In genomic region chr21:45072963-45073300, GRCh38 we compare ENCODE assay signal across 12 cellular contexts. TPM values are rescaled to one million over a fixed set of nuclear protein-coding genes. Genes with fewer than 3 reads are reported as not detected.
DNase-seq lines count a peak whose midpoint lies in the region; ATAC-seq and TF ChIP-seq lines count a peak whose summit lies in the region.
"Had no signal": no experiment of that assay in that cellular context is flagged by ENCODE, and none has a peak within 500 bp of the region (broad histone marks: within the 10 kb centered on the region; RNA-seq: fewer than 3 reads in every experiment).

No MANE protein-coding gene starts in this region.

- no peak overlapping the region for H3K27ac ChIP-seq in smooth muscle cell (ENCODE audit: low read depth)
- H3K27ac ChIP-seq: thyroid gland had no signal

- H4K20me1 ChIP-seq in smooth muscle cell (ENCODE audit: low read depth) = peaks cover 21% of the 10 kb centered on the region

- H3K4me1 ChIP-seq in smooth muscle cell (ENCODE audit: low read depth) = no peaks in the 10 kb centered on the region

- peaks cover 7% of the 10 kb centered on the region for H3K36me3 Mint-ChIP-seq in activated CD8-positive, alpha-beta T cell treated with anti-CD3 and anti-CD28 coated beads, Interleukin-2, amount 10 ng/mL, durations not matched to agents 7 days and 5 days (ENCODE audit: low read depth)
- peaks cover 3% of the 10 kb centered on the region for H3K36me3 Mint-ChIP-seq in activated CD8-positive, alpha-beta T cell treated with anti-CD3 and anti-CD28 coated beads for 36 hours (ENCODE audit: low read depth)
- H3K36me3 Mint-ChIP-seq in IgD-negative memory B cell = no peaks in the 10 kb centered on the region

- ATAC-seq in activated CD8-positive, alpha-beta T cell treated with anti-CD3 and anti-CD28 coated beads, Interleukin-2, amount 10 ng/mL, durations not matched to agents 7 days and 5 days = no peak
- no peak for ATAC-seq in activated CD8-positive, alpha-beta T cell treated with anti-CD3 and anti-CD28 coated beads for 36 hours
- no peak for ATAC-seq in GM18511 (IDR thresholded peaks at IDR 0.05; ENCODE audit: unreplicated experiment)

- H3K4me2 ChIP-seq in smooth muscle cell = peak overlapping the region; percentile 93

- no peaks in the 10 kb centered on the region for H3K27me3 Mint-ChIP-seq in activated CD8-positive, alpha-beta T cell treated with anti-CD3 and anti-CD28 coated beads, Interleukin-2, amount 10 ng/mL, durations not matched to agents 7 days and 5 days (ENCODE audit: low read depth)
- H3K27me3 Mint-ChIP-seq in activated CD8-positive, alpha-beta T cell treated with anti-CD3 and anti-CD28 coated beads for 36 hours = no peaks in the 10 kb centered on the region
- peaks cover 3% of the 10 kb centered on the region for H3K27me3 Mint-ChIP-seq in IgD-negative memory B cell

- peak overlapping the region; percentile 89 for H3K4me3 Mint-ChIP-seq in activated CD8-positive, alpha-beta T cell treated with anti-CD3 and anti-CD28 coated beads, Interleukin-2, amount 10 ng/mL, durations not matched to agents 7 days and 5 days
- H3K4me3 Mint-ChIP-seq in activated CD8-positive, alpha-beta T cell treated with anti-CD3 and anti-CD28 coated beads for 36 hours = no peak overlapping the region
- peak overlapping the region; percentile 25 to 99 (median 65) for H3K4me3 Mint-ChIP-seq in IgD-negative memory B cell

- H3F3A ChIP-seq in smooth muscle cell (ENCODE audit: low read depth) = peaks cover 11% of the 10 kb centered on the region

- no peaks in the 10 kb centered on the region for H3K9me3 ChIP-seq in smooth muscle cell (replicated peaks; ENCODE audit: low read depth)
- H3K9me3 ChIP-seq: thyroid gland had no signal

- no peak overlapping the region for H3K9ac ChIP-seq in smooth muscle cell (ENCODE audit: low read depth)

- no peak overlapping the region for H3K27ac Mint-ChIP-seq in activated CD8-positive, alpha-beta T cell treated with anti-CD3 and anti-CD28 coated beads, Interleukin-2, amount 10 ng/mL, durations not matched to agents 7 days and 5 days
- H3K27ac Mint-ChIP-seq in activated CD8-positive, alpha-beta T cell treated with anti-CD3 and anti-CD28 coated beads for 36 hours = no peak overlapping the region
- peak overlapping the region in 1 of 3 donors; percentile 28 for H3K27ac Mint-ChIP-seq in IgD-negative memory B cell

- H3K27me3 ChIP-seq in smooth muscle cell (ENCODE audit: low read depth) = no peaks in the 10 kb centered on the region
- H3K27me3 ChIP-seq: thyroid gland had no signal

- no peaks in the 10 kb centered on the region for H3K36me3 ChIP-seq in smooth muscle cell (ENCODE audit: low read depth)
- H3K36me3 ChIP-seq: thyroid gland had no signal

- no peak for TF ChIP-seq CTCF in activated CD8-positive, alpha-beta T cell treated with anti-CD3 and anti-CD28 coated beads for 36 hours (IDR thresholded peaks at IDR 0.05)
- TF ChIP-seq CTCF in fibroblast of the aortic adventitia (IDR thresholded peaks at IDR 0.05; ENCODE audit: insufficient read depth, low read length) (no peak), smooth muscle cell (IDR thresholded peaks at IDR 0.05; ENCODE audit: borderline replicate concordance, insufficient read depth, poor library complexity, severe bottlenecking) (no peak)

- H3K9me3 Mint-ChIP-seq in activated CD8-positive, alpha-beta T cell treated with anti-CD3 and anti-CD28 coated beads, Interleukin-2, amount 10 ng/mL, durations not matched to agents 7 days and 5 days (ENCODE audit: insufficient read depth) = no peaks in the 10 kb centered on the region
- H3K9me3 Mint-ChIP-seq in activated CD8-positive, alpha-beta T cell treated with anti-CD3 and anti-CD28 coated beads for 36 hours = no peaks in the 10 kb centered on the region
- H3K9me3 Mint-ChIP-seq in IgD-negative memory B cell = no peaks in the 10 kb centered on the region

- H3K4me1 Mint-ChIP-seq in activated CD8-positive, alpha-beta T cell treated with anti-CD3 and anti-CD28 coated beads, Interleukin-2, amount 10 ng/mL, durations not matched to agents 7 days and 5 days (ENCODE audit: low read depth) = peaks cover 30% of the 10 kb centered on the region
- peaks cover 26% of the 10 kb centered on the region for H3K4me1 Mint-ChIP-seq in activated CD8-positive, alpha-beta T cell treated with anti-CD3 and anti-CD28 coated beads for 36 hours (ENCODE audit: low read depth)
- peaks cover 6 to 23% (median 18%) of the 10 kb centered on the region in 3 donors for H3K4me1 Mint-ChIP-seq in IgD-negative memory B cell

- H3K4me3 ChIP-seq in fibroblast of the aortic adventitia (ENCODE audit: low read depth, low read length) (peak overlapping the region; percentile 82), smooth muscle cell (no peak overlapping the region)

- H2AFZ ChIP-seq in smooth muscle cell (ENCODE audit: low read depth) = no peak overlapping the region

- POLR2A ChIA-PET in activated CD8-positive, alpha-beta T cell treated with anti-CD3 and anti-CD28 coated beads, Interleukin-2, amount 10 ng/mL, durations not matched to agents 7 days and 5 days (lab: Charles Lee) = interaction anchor here (0.9 kb wide), 1 partner anchor 12 kb away, joined by 3 read pairs; no protein-coding TSS in a partner anchor
- POLR2A ChIA-PET in activated CD8-positive, alpha-beta T cell treated with anti-CD3 and anti-CD28 coated beads for 36 hours (lab: Charles Lee) = interaction anchor here (1.1 kb wide), 1 partner anchor 18 kb away, joined by 4 read pairs; no protein-coding TSS in a partner anchor

- peaks cover 31% of the 10 kb centered on the region for H3K79me2 ChIP-seq in smooth muscle cell (ENCODE audit: low read depth)

- 96% methylated on average over 21 of the region's 21 CpGs for WGBS in smooth muscle cell (ENCODE audit: low lambda C conversion rate)

- intact Hi-C loops in activated CD8-positive, alpha-beta T cell treated with anti-CD3 and anti-CD28 coated beads for 36 hours (cut with micrococcal nuclease) = loop anchor here (10.0 kb wide), 1 partner anchor 62 kb away; no protein-coding TSS in a partner anchor

- CTCF ChIA-PET in activated CD8-positive, alpha-beta T cell treated with anti-CD3 and anti-CD28 coated beads, Interleukin-2, amount 10 ng/mL, durations not matched to agents 7 days and 5 days (lab: Charles Lee) = interaction anchor here (0.9 to 2.0 kb wide), 2 partner anchors 54 to 55 kb away, joined by 3 to 9 read pairs; no protein-coding TSS in a partner anchor
- CTCF ChIA-PET in activated CD8-positive, alpha-beta T cell treated with anti-CD3 and anti-CD28 coated beads for 36 hours (lab: Charles Lee) = interaction anchor here (2.7 kb wide), 1 partner anchor 56 kb away, joined by 11 read pairs; no protein-coding TSS in a partner anchor

- no peak for DNase-seq in activated CD8-positive, alpha-beta T cell treated with anti-CD3 and anti-CD28 coated beads, Interleukin-2, amount 10 ng/mL, durations not matched to agents 7 days and 5 days
- no peak for DNase-seq in activated CD8-positive, alpha-beta T cell treated with anti-CD3 and anti-CD28 coated beads for 36 hours
- DNase-seq in fibroblast of the aortic adventitia (ENCODE audit: low read depth) = no peak
- DNase-seq in smooth muscle cell (lab: John Stamatoyannopoulos, UW; ENCODE audit: unreplicated experiment) = no peak
- DNase-seq in globus pallidus (ENCODE audit: low spot score) = no peak
- no peak for DNase-seq in NCI-H1092 (lab: John Stamatoyannopoulos, UW)
- DNase-seq: GF-D8, midbrain, NCI-H446 treated with DMSO at 0.1 percent for 48 hours, thyroid gland had no signal

RNA-seq across cellular contexts. Expression of gene ADARB1, which starts 1.4 kb away (rescaled TPM):
- 10 to 100 TPM; 52.9 to 66.2 TPM for total RNA-seq in activated CD8-positive, alpha-beta T cell treated with anti-CD3 and anti-CD28 coated beads, Interleukin-2, amount 10 ng/mL, durations not matched to agents 7 days and 5 days
- 10 to 100 TPM; 36.2 to 37.1 TPM for total RNA-seq in activated CD8-positive, alpha-beta T cell treated with anti-CD3 and anti-CD28 coated beads for 36 hours
- polyA plus RNA-seq in IgD-negative memory B cell (4.5 TPM), smooth muscle cell (25.6 and 27.6 TPM in 2 replicates)
- total RNA-seq in fibroblast of the aortic adventitia (ENCODE audit: low replicate concordance) (2.1 and 7.0 TPM in 2 replicates), smooth muscle cell (20.3 and 28.9 TPM in 2 replicates)
